Comparison of ENCODE assay signal across 8 cellular contexts in genomic region chr3:4466783-4467521, GRCh38. TPM values are rescaled to one million over a fixed set of nuclear protein-coding genes. Genes with fewer than 3 reads are reported as not detected.
DNase-seq lines count a peak whose midpoint lies in the region; ATAC-seq, FAIRE-seq and TF ChIP-seq lines count a peak whose summit lies in the region.

SUMF1 (minus strand) TSS chr3:4467269; CDS start chr3:4467245, 24 bp downstream.

- no peak for TF ChIP-seq CTCF in D721Med (IDR thresholded peaks at IDR 0.05; ENCODE audit: insufficient read depth, missing control alignments)
- no peak for TF ChIP-seq CTCF in Peyer's patch (IDR thresholded peaks at IDR 0.05)

- ATAC-seq in GM21360 (IDR thresholded peaks at IDR 0.05; ENCODE audit: unreplicated experiment) = peak; percentile 99
- peak; percentile 97 to 99 for ATAC-seq in naive B cell (ENCODE audit: low read depth in 2 of 2)

- H3K27ac Mint-ChIP-seq in naive B cell = peak within 1 kb of the TSS; percentile 85 to 95 (median 93)

- H3K9me3 Mint-ChIP-seq in naive B cell = no peaks in the 10 kb centered on the region

- DNase-seq in D721Med (ENCODE audit: insufficient read length, low spot score) (peak; percentile 96), HT1080 (ENCODE audit: low read depth) (peak; percentile 68), Peyer's patch (peak; percentile 83 to 93 (median 88)), fibroblast of gingiva (ENCODE audit: low read depth) (peak; percentile 59), naive B cell (peak; percentile 67)
- peak; percentile 55 to 61 for DNase-seq in activated T-helper 1 cell treated with anti-CD3 and anti-CD28 coated beads, Interleukin-2, amount 50 U/mL, for 16 hours (ENCODE audit: low read depth in 1 of 2, low spot score in 1 of 2)
- DNase-seq in stimulated activated CD8-positive, alpha-beta memory T cell treated with anti-CD3 and anti-CD28 coated beads, Interleukin-7, amount 100 ng/mL, for 48 hours (ENCODE audit: extremely low read depth in 1 of 2, low read depth in 1 of 2) = peak; percentile 47 to 53

- H3K4me1 ChIP-seq in Peyer's patch = peaks cover 0 to 10% (median 3%) of the 10 kb centered on the region in 4 donors

- peak; percentile 55 for FAIRE-seq in D721Med (lab: Jason Lieb, UNC)

- H3K36me3 ChIP-seq in Peyer's patch = no peaks in the 10 kb centered on the region

- no peaks in the 10 kb centered on the region for H3K27me3 ChIP-seq in Peyer's patch

- no peaks in the 10 kb centered on the region for H3K9me3 ChIP-seq in Peyer's patch

- peak within 1 kb of the TSS; percentile 75 to 96 (median 84) for H3K4me3 ChIP-seq in Peyer's patch

- H3K27me3 Mint-ChIP-seq in naive B cell = no peaks in the 10 kb centered on the region

- no peaks in the 10 kb centered on the region for H3K36me3 Mint-ChIP-seq in naive B cell

- H3K4me1 Mint-ChIP-seq in naive B cell = peaks cover 20 to 29% (median 22%) of the 10 kb centered on the region in 3 donors

- H3K27ac ChIP-seq in Peyer's patch = peak within 1 kb of the TSS; percentile 79 to 94 (median 88)

- peak within 1 kb of the TSS; percentile 88 to 97 (median 92) for H3K4me3 Mint-ChIP-seq in naive B cell

- TF ChIP-seq POLR2A in Peyer's patch (IDR thresholded peaks at IDR 0.05) = peak; percentile 63 to 69

RNA-seq across cellular contexts. Expression of gene SUMF1, which starts in this region (rescaled TPM):
- 34.4 and 37.5 TPM in 2 replicates for total RNA-seq in HT1080 (2014; rRNA removed; shearing (Covaris generic))
- polyA plus RNA-seq in HT1080 (2015; cell fraction: cytosol; rRNA removed) = 50.9 and 52.1 TPM in 2 replicates
- polyA plus RNA-seq in HT1080 (2015; cell fraction: nucleus; rRNA removed) = 49.4 and 49.7 TPM in 2 replicates
- 10 to 100 TPM; 15.7 to 28.9 (median 26.8) TPM for total RNA-seq in Peyer's patch
- 10 to 100 TPM; 18.8 to 27.6 (median 22.2) TPM for polyA plus RNA-seq in naive B cell (ENCODE audit: low read depth in 6 of 6)

Comparison
In these comparisons a context has a peak if more than half of its experiments do, and no peak if none do; other contexts are left out.
1. Peak in every context shown above with its lines: DNase-seq, ATAC-seq, H3K4me3 ChIP-seq and H3K27ac ChIP-seq.